ENCODE assay signal across 18 cellular contexts in the genomic region with DNA sequence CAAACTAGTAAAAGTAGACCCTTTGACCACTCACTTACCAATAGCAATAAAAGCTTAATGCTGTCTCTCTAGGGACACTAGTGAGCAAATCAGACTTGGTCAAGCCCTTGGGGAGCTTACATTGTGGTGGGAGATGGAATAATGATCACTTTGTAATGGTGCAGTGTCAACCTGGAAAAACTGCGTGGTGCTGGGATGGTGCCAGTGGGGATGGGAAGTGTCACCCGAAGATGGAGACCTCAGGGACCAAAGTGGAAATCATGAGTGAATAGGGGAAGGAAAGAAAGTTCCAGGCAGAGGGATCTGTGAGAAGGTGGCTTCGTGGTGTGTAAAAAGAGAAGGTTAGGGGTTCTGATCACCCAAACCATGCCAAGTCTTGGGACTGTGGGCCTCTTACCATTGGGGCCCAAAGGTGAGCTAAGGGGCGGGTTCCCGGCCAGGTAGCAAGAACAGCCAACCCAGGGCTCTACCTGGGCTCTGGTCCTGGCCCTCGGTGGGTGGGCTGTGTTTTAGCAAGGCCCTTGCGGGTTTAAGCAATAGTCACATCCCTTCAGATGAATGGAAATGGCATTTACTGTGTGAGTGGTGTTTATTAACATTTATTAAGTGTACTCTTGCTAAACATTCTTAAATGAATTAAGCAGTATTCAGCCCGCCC. TPM values are rescaled to one million over a fixed set of nuclear protein-coding genes. Genes with fewer than 3 reads are reported as not detected.
DNase-seq lines count a peak whose midpoint lies in the region; ATAC-seq and TF ChIP-seq lines count a peak whose summit lies in the region.
"Had no signal": no experiment of that assay in that cellular context is flagged by ENCODE, and none has a peak within 500 bp of the region (broad histone marks: within the 10 kb centered on the region; RNA-seq: fewer than 3 reads in every experiment).

No MANE protein-coding gene starts in this region.

- H3K27ac ChIP-seq in RWPE2 (ENCODE audit: poor library complexity, severe bottlenecking) (no peak overlapping the region), layer of hippocampus (ENCODE audit: low read depth, low read length) (peak overlapping the region; percentile 68)
- H3K27ac ChIP-seq: gastroesophageal sphincter, stomach had no signal

- no peaks in the 10 kb centered on the region for H3K9me3 ChIP-seq in Caco-2
- H3K9me3 ChIP-seq in RWPE2 (ENCODE audit: severe bottlenecking) = no peaks in the 10 kb centered on the region
- H3K9me3 ChIP-seq: gastroesophageal sphincter, HAP-1, stomach had no signal

- POLR2A ChIA-PET in Caco-2 (lab: Charles Lee) = interaction anchor here (0.6 kb wide), 1 partner anchor 189 kb away, joined by 6 read pairs; no protein-coding TSS in a partner anchor

- no peaks in the 10 kb centered on the region for H3K27me3 Mint-ChIP-seq in Caco-2 (ENCODE audit: insufficient read depth, unreplicated experiment)
- H3K27me3 Mint-ChIP-seq: CD4-positive, CD25-positive, alpha-beta regulatory T cell had no signal

- DNase-seq in Caco-2 (no peak), RWPE2 (ENCODE audit: low spot score) (peak; percentile 68)
- DNase-seq in stimulated activated effector memory CD8-positive, alpha-beta T cell treated with anti-CD3 and anti-CD28 coated beads, Interleukin-12 subunit alpha, Interleukin-12 subunit beta, amount 100 ng/mL, for 72 hours (ENCODE audit: low spot score in 2 of 2) = no peak
- no peak for DNase-seq in activated CD8-positive, alpha-beta memory T cell treated with anti-CD3 and anti-CD28 coated beads, Interleukin-2, amount 50 U/mL, for 48 hours
- no peak for DNase-seq in central memory CD4-positive, alpha-beta T cell
- DNase-seq: activated naive CD4-positive, alpha-beta T cell treated with anti-CD3 and anti-CD28 coated beads, Interleukin-2, amount 50 U/mL, for 16 hours; CD4-positive, CD25-positive, alpha-beta regulatory T cell; KBM-7; NCI-H1436; NCI-H510A treated with DMSO at 0.1 percent for 48 hours; stimulated activated CD4-positive, alpha-beta T cell treated with anti-CD3 and anti-CD28 coated beads, Interleukin-4, amount 100 ng/mL, for 24 hours; stomach; T-helper 2 cell had no signal

- peaks cover 5% of the 10 kb centered on the region for H3K4me1 ChIP-seq in Caco-2
- peaks cover 2% of the 10 kb centered on the region for H3K4me1 ChIP-seq in RWPE2 (ENCODE audit: insufficient read depth, poor library complexity, severe bottlenecking)
- H3K4me1 ChIP-seq: HAP-1 had no signal

- no TSS peak for BruUV-seq in Caco-2 (replicated peaks; lab: Mats Ljungman, UMichigan)

- H3K4me3 Mint-ChIP-seq in Caco-2 (ENCODE audit: unreplicated experiment) = no peak overlapping the region
- H3K4me3 Mint-ChIP-seq in stimulated activated effector memory CD8-positive, alpha-beta T cell treated with anti-CD3 and anti-CD28 coated beads, Interleukin-12 subunit alpha, Interleukin-12 subunit beta, amount 100 ng/mL, for 72 hours = no peak overlapping the region
- H3K4me3 Mint-ChIP-seq: CD4-positive, CD25-positive, alpha-beta regulatory T cell had no signal

- peaks cover 94% of the 10 kb centered on the region for H3K36me3 Mint-ChIP-seq in Caco-2 (ENCODE audit: insufficient read depth, unreplicated experiment)
- H3K36me3 Mint-ChIP-seq in stimulated activated effector memory CD8-positive, alpha-beta T cell treated with anti-CD3 and anti-CD28 coated beads, Interleukin-12 subunit alpha, Interleukin-12 subunit beta, amount 100 ng/mL, for 72 hours = peaks cover 86% of the 10 kb centered on the region

- H3K27ac Mint-ChIP-seq in Caco-2 (ENCODE audit: unreplicated experiment) = peak overlapping the region; percentile 4
- peak overlapping the region; percentile 18 for H3K27ac Mint-ChIP-seq in stimulated activated effector memory CD8-positive, alpha-beta T cell treated with anti-CD3 and anti-CD28 coated beads, Interleukin-12 subunit alpha, Interleukin-12 subunit beta, amount 100 ng/mL, for 72 hours

- H3K27me3 ChIP-seq in Caco-2 (replicated peaks; ENCODE audit: control insufficient read depth, insufficient read depth, low read length) = no peaks in the 10 kb centered on the region
- no peaks in the 10 kb centered on the region for H3K27me3 ChIP-seq in RWPE2 (ENCODE audit: insufficient read depth, poor library complexity, severe bottlenecking)
- no peaks in the 10 kb centered on the region for H3K27me3 ChIP-seq in layer of hippocampus (ENCODE audit: control insufficient read depth, insufficient read depth, low read length)
- H3K27me3 ChIP-seq: gastroesophageal sphincter, stomach had no signal

- no peak overlapping the region for H3K4me3 ChIP-seq in Caco-2 (ENCODE audit: low read depth, low read length)
- no peak overlapping the region for H3K4me3 ChIP-seq in RWPE2 (ENCODE audit: severe bottlenecking)
- H3K4me3 ChIP-seq: gastroesophageal sphincter, HAP-1, lung, stomach had no signal

- intact Hi-C loops in Caco-2 (cut with micrococcal nuclease; ENCODE audit: unreplicated experiment) = no loop called here

- ATAC-seq in RWPE2 (ENCODE audit: low read depth) = no peak
- ATAC-seq in stimulated activated effector memory CD8-positive, alpha-beta T cell treated with anti-CD3 and anti-CD28 coated beads, Interleukin-12 subunit alpha, Interleukin-12 subunit beta, amount 100 ng/mL, for 72 hours = no peak
- ATAC-seq in GM21528 (IDR thresholded peaks at IDR 0.05; ENCODE audit: low FRiP score, unreplicated experiment) = no peak
- ATAC-seq: gastroesophageal sphincter had no signal

- CTCF ChIA-PET in Caco-2 (lab: Charles Lee) = interaction anchor here (0.6 to 1.8 kb wide), 7 partner anchors 9 to 219 kb away, joined by 3 to 11 read pairs (median 4); partner anchors contain the start of gene ITCH

- TF ChIP-seq CTCF in Caco-2 (IDR thresholded peaks at IDR 0.05; ENCODE audit: insufficient read depth in 1 of 2, low read depth in 1 of 2, low read length in 1 of 2, severe bottlenecking in 1 of 2, unreplicated experiment in 1 of 2) = no peak
- TF ChIP-seq CTCF in RWPE2 (IDR thresholded peaks at IDR 0.05; ENCODE audit: poor library complexity, severe bottlenecking) = no peak

- H3K36me3 ChIP-seq in Caco-2 (ENCODE audit: control insufficient read depth, insufficient read depth, low read length) (peaks cover 30% of the 10 kb centered on the region), RWPE2 (ENCODE audit: low read depth) (peaks cover 98% of the 10 kb centered on the region)

- H3K4me1 Mint-ChIP-seq in Caco-2 (ENCODE audit: low read depth, unreplicated experiment) = peaks cover 10% of the 10 kb centered on the region
- peaks cover 21% of the 10 kb centered on the region for H3K4me1 Mint-ChIP-seq in stimulated activated effector memory CD8-positive, alpha-beta T cell treated with anti-CD3 and anti-CD28 coated beads, Interleukin-12 subunit alpha, Interleukin-12 subunit beta, amount 100 ng/mL, for 72 hours

- no peaks in the 10 kb centered on the region for H3K9me3 Mint-ChIP-seq in Caco-2 (ENCODE audit: unreplicated experiment)
- no peaks in the 10 kb centered on the region for H3K9me3 Mint-ChIP-seq in stimulated activated effector memory CD8-positive, alpha-beta T cell treated with anti-CD3 and anti-CD28 coated beads, Interleukin-12 subunit alpha, Interleukin-12 subunit beta, amount 100 ng/mL, for 72 hours
- H3K9me3 Mint-ChIP-seq: CD4-positive, CD25-positive, alpha-beta regulatory T cell had no signal

RNA-seq across cellular contexts. Expression of gene DYNLRB1, which starts 15.5 kb away (rescaled TPM):
- 357 and 359 TPM in 2 replicates for total RNA-seq in Caco-2 (2022)

RNA-seq across cellular contexts. Expression of gene MAP1LC3A, which starts 26.8 kb away (rescaled TPM):
- 0.88 and 0.95 TPM in 2 replicates for total RNA-seq in Caco-2 (2022)
